16 cellular contexts compared by ENCODE assay signal in the genomic region with DNA sequence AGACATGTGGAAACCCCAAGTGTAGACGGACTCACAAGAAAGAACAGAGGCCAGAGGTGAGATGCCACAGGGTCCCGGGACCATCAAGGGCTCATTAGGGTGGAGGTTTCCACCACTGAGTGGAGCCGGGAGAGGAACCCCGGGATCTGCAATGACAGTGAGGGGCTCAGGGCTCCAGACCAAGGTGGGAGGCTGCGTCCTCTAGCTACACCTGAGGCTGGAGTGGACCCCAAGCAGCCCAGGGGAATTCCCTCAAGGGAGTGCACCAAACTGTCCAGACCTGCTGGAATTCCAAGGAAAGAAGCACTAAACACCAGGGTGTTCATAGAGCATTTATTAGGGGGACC. TPM values are rescaled to one million over a fixed set of nuclear protein-coding genes. Genes with fewer than 3 reads are reported as not detected.
"Had no signal": no experiment of that assay in that cellular context is flagged by ENCODE, and none has a peak within 500 bp of the region (broad histone marks: within the 10 kb centered on the region; RNA-seq: fewer than 3 reads in every experiment).

No MANE protein-coding gene starts in this region.

RNA-seq across cellular contexts. Expression of gene LILRB2, which starts 0.8 kb away (rescaled TPM):
- total RNA-seq: mammary epithelial cell, mesothelial cell of epicardium, progenitor cell of endocrine pancreas, pulmonary artery endothelial cell, renal cortical epithelial cell had no signal
- polyA plus RNA-seq: keratinocyte, mammary epithelial cell, neural cell had no signal

RNA-seq across cellular contexts. Expression of gene LILRB5, which starts 24.6 kb away (rescaled TPM):
- total RNA-seq: mammary epithelial cell; mesothelial cell of epicardium; natural killer cell treated with Interleukin-12 subunit alpha and Interleukin-12 subunit beta and Interleukin-15 and Interleukin-18, amount 100 ng/mL, for 72 hours; progenitor cell of endocrine pancreas; pulmonary artery endothelial cell; renal cortical epithelial cell had no signal
- polyA plus RNA-seq: keratinocyte; mammary epithelial cell; naive thymus-derived CD4-positive, alpha-beta T cell; neural cell had no signal

RNA-seq across cellular contexts. Expression of gene LILRA5, which starts 31.3 kb away (rescaled TPM):
- total RNA-seq: mammary epithelial cell; mesothelial cell of epicardium; natural killer cell treated with Interleukin-12 subunit alpha and Interleukin-12 subunit beta and Interleukin-15 and Interleukin-18, amount 100 ng/mL, for 72 hours; progenitor cell of endocrine pancreas; pulmonary artery endothelial cell; renal cortical epithelial cell; temporal lobe had no signal
- polyA plus RNA-seq: keratinocyte, mammary epithelial cell, neural cell had no signal

RNA-seq across cellular contexts. Expression of gene LILRA6, which starts 39.1 kb away (rescaled TPM):
- total RNA-seq: mammary epithelial cell, mesothelial cell of epicardium, progenitor cell of endocrine pancreas, pulmonary artery endothelial cell, renal cortical epithelial cell had no signal
- polyA plus RNA-seq: keratinocyte, mammary epithelial cell, neural cell had no signal

RNA-seq across cellular contexts. Expression of gene LILRA4, which starts 57.3 kb away (rescaled TPM):
- total RNA-seq: left cardiac atrium; left lobe of liver; left ventricle myocardium superior; mammary epithelial cell; mesothelial cell of epicardium; natural killer cell treated with Interleukin-12 subunit alpha and Interleukin-12 subunit beta and Interleukin-15 and Interleukin-18, amount 100 ng/mL, for 72 hours; progenitor cell of endocrine pancreas; pulmonary artery endothelial cell; renal cortical epithelial cell; right cardiac atrium; temporal lobe; tibial nerve; uterus had no signal
- polyA plus RNA-seq: keratinocyte; mammary epithelial cell; naive thymus-derived CD4-positive, alpha-beta T cell; neural cell; right cardiac atrium had no signal
